9 cellular contexts compared by ENCODE assay signal in the genomic region with DNA sequence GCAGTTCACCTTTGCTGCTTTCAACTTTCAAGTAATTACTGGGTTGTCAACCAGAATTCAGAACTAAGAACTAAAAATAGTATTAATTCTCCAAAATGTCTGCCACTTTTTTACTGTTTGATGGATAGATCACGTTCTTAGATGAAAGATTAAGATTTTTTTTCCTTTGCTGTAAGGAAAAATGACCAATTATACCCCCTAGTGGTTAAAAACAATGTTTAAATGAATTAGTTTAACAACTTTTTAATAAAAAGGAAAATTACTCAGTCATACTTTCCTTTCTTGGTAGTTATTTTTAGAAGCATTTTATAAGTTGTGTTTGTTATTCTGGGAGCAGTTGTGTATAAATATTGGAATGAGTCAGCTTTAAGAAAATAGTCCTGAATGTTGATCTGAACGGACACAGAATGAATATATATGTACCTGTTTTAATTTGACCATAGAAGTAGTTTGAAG. TPM values are rescaled to one million over a fixed set of nuclear protein-coding genes. Genes with fewer than 3 reads are reported as not detected.
DNase-seq lines count a peak whose midpoint lies in the region; ATAC-seq, FAIRE-seq and TF ChIP-seq lines count a peak whose summit lies in the region.
"Had no signal": no experiment of that assay in that cellular context is flagged by ENCODE, and none has a peak within 500 bp of the region (broad histone marks: within the 10 kb centered on the region; RNA-seq: fewer than 3 reads in every experiment).

No MANE protein-coding gene starts in this region.

- no peaks in the 10 kb centered on the region for H3K9me2 ChIP-seq in Karpas-422 (replicated peaks; ENCODE audit: insufficient read depth, low read length)
- H3K9me2 ChIP-seq in GM23338 (ENCODE audit: insufficient read depth): no peaks in the 10 kb centered on the region

- ATAC-seq in K562 (no peak), HG02840 (IDR thresholded peaks at IDR 0.05; ENCODE audit: low FRiP score, unreplicated experiment) (no peak), GM23338 (no peak), HG03159 (IDR thresholded peaks at IDR 0.05; ENCODE audit: unreplicated experiment) (no peak)
- ATAC-seq in naive thymus-derived CD8-positive, alpha-beta T cell: no peak

- DNase-seq in CD1c-positive myeloid dendritic cell (ENCODE audit: extremely low spot score) (peak; percentile 53), Karpas-422 (peak; percentile 74), K562 (ENCODE audit: extremely low read depth in 1 of 4, low spot score in 3 of 4) (no peak), SK-N-DZ (ENCODE audit: low spot score) (no peak), GM23338 (ENCODE audit: low spot score) (no peak)
- DNase-seq in naive thymus-derived CD8-positive, alpha-beta T cell: peak in 3 of 10 donors; percentile 32 to 47 (median 39)
- DNase-seq: NCI-H510A had no signal

- H4K20me1 ChIP-seq in Karpas-422 (ENCODE audit: insufficient read depth, low read depth, low read length) (peaks cover 27% of the 10 kb centered on the region; the same call in 1 of the 2 replicates), K562 (replicated peaks; ENCODE audit: control insufficient read depth, insufficient read depth, low read length) (no peaks in the 10 kb centered on the region), GM23338 (replicated peaks; ENCODE audit: insufficient read depth) (peaks cover 13% of the 10 kb centered on the region)

- H2AFZ ChIP-seq in Karpas-422 (ENCODE audit: low read length) (no peak overlapping the region), K562 (ENCODE audit: low read depth, low read length) (no peak overlapping the region), GM23338 (no peak overlapping the region)

- H3K9ac ChIP-seq in Karpas-422 (ENCODE audit: low read length): peak overlapping the region; percentile 46
- H3K9ac ChIP-seq in K562 (ENCODE audit: insufficient read depth in 1 of 2, low read depth in 2 of 2, low read length in 2 of 2): no peak overlapping the region

- BruUV-seq in K562 (replicated peaks; lab: Mats Ljungman, UMichigan): no TSS peak

- WGBS in K562 (ENCODE audit: insufficient coverage, low coverage, missing lambda C conversion rate): 44% methylated on average over 2 of the region's 2 CpGs

- TF ChIP-seq CTCF in K562 (IDR thresholded peaks at IDR 0.05 in 2 of 3, conservative IDR thresholded peaks at IDR 0.05 in 1 of 3; ENCODE audit: insufficient read depth in 2 of 3, low read depth in 1 of 3, low read length in 3 of 3) (peak in 1 of 3 experiments; percentile 37; a peak in 2 of 6 replicates), GM23338 (conservative IDR thresholded peaks at IDR 0.05; ENCODE audit: low read depth in 2 of 2) (peak in 1 of 2 experiments; percentile 62; a peak in 2 of 4 replicates)

- H3K4me3 ChIP-seq in Karpas-422 (ENCODE audit: low read length): peak overlapping the region; percentile 85
- H3K4me3 ChIP-seq in K562: no peak overlapping the region
- H3K4me3 ChIP-seq in GM23338: no peak overlapping the region

- peaks cover 60% of the 10 kb centered on the region for H3K4me1 ChIP-seq in Karpas-422 (ENCODE audit: low read length)
- H3K4me1 ChIP-seq in K562 (replicated peaks in 1 of 2; ENCODE audit: control insufficient read depth in 2 of 2, insufficient read depth in 2 of 2, low read length in 2 of 2): peaks cover 4 to 5% of the 10 kb centered on the region in 2 experiments; a peak in 3 of 5 replicates
- H3K4me1 ChIP-seq in GM23338 (ENCODE audit: insufficient read depth): peaks cover 12% of the 10 kb centered on the region

- FAIRE-seq in K562 (lab: Jason Lieb, UNC): no peak

- H3K4me3 Mint-ChIP-seq in naive thymus-derived CD8-positive, alpha-beta T cell: peak overlapping the region in 9 of 10 donors; percentile 21 to 59 (median 44)
- H3K4me3 Mint-ChIP-seq in GM23338: no peak overlapping the region

- no peaks in the 10 kb centered on the region for H3F3A ChIP-seq in GM23338 (replicated peaks; ENCODE audit: low read depth)

- peak overlapping the region in 3 of 10 donors; percentile 0 to 82 (median 19) for H3K27ac Mint-ChIP-seq in naive thymus-derived CD8-positive, alpha-beta T cell
- no peak overlapping the region for H3K27ac Mint-ChIP-seq in GM23338

- in situ Hi-C loops in K562 (cut with MboI): no loop called here

- H3K36me3 ChIP-seq in Karpas-422 (ENCODE audit: insufficient read depth, low read length): peaks cover 23% of the 10 kb centered on the region
- H3K36me3 ChIP-seq in K562 (ENCODE audit: control insufficient read depth, insufficient read depth, low read length): peaks cover 46% of the 10 kb centered on the region; the same call in 2 of the 3 replicates
- peaks cover 7% of the 10 kb centered on the region for H3K36me3 ChIP-seq in GM23338 (ENCODE audit: insufficient read depth)

- intact Hi-C loops in K562 (cut with micrococcal nuclease): loop anchor here (2.0 kb wide), 1 partner anchor 63 kb away; no protein-coding TSS in a partner anchor

- H3K4me2 ChIP-seq in Karpas-422 (ENCODE audit: low read depth, low read length, poor library complexity, severe bottlenecking) (peak overlapping the region; percentile 98), K562 (ENCODE audit: insufficient read depth, low read length) (no peak overlapping the region), GM23338 (no peak overlapping the region)

- H3K27me3 ChIP-seq in Karpas-422 (ENCODE audit: low read length): no peaks in the 10 kb centered on the region
- H3K27me3 ChIP-seq in K562 (ENCODE audit: control insufficient read depth in 2 of 2, insufficient read depth in 2 of 2, low read length in 2 of 2): no peaks in the 10 kb centered on the region
- H3K27me3 ChIP-seq in GM23338 (ENCODE audit: insufficient read depth): no peaks in the 10 kb centered on the region

- no peak for TF ChIP-seq EP300 in K562 (IDR thresholded peaks at IDR 0.05; ENCODE audit: low read length)

- no peaks in the 10 kb centered on the region for H3K9me3 ChIP-seq in Karpas-422 (ENCODE audit: low read length)
- H3K9me3 ChIP-seq in K562 (replicated peaks; ENCODE audit: control insufficient read depth, insufficient read depth, low read depth, low read length): peaks cover 10% of the 10 kb centered on the region

- peaks cover 0 to 2% (median 0%) of the 10 kb centered on the region in 5 donors for H3K27me3 Mint-ChIP-seq in naive thymus-derived CD8-positive, alpha-beta T cell
- peaks cover 8% of the 10 kb centered on the region for H3K27me3 Mint-ChIP-seq in GM23338 (ENCODE audit: insufficient read depth, low read depth, poor library complexity)

- POLR2A ChIA-PET in K562 (lab: Yijun Ruan, JAX): interaction anchor here (0.6 kb wide), 1 partner anchor 12 kb away, joined by 3 read pairs; no protein-coding TSS in a partner anchor
- POLR2A ChIA-PET in naive thymus-derived CD8-positive, alpha-beta T cell (lab: Charles Lee): no interaction called here

- CTCF ChIA-PET in K562 (lab: Yijun Ruan, JAX; ENCODE audit: low intra/inter-chr PET ratio): no interaction called here

- 0 out of 4 replicates have a peak, but pooled peaks of 1 of the 2 experiments have one; percentile 9 for TF ChIP-seq RAD21 in K562 (CRISPR knock-in tag; conservative IDR thresholded peaks at IDR 0.05 in 1 of 2, IDR thresholded peaks at IDR 0.05 in 1 of 2)

- H3K79me2 ChIP-seq in Karpas-422 (ENCODE audit: low read length) (peaks cover 94% of the 10 kb centered on the region), K562 (ENCODE audit: control insufficient read depth, insufficient read depth, low read length) (peaks cover 94% of the 10 kb centered on the region), GM23338 (replicated peaks; ENCODE audit: insufficient read depth) (peaks cover 92% of the 10 kb centered on the region)

- H3K4me1 Mint-ChIP-seq in naive thymus-derived CD8-positive, alpha-beta T cell: peaks cover 34 to 90% (median 73%) of the 10 kb centered on the region in 4 donors
- H3K4me1 Mint-ChIP-seq in GM23338: peaks cover 9% of the 10 kb centered on the region; the same call in 2 of the 3 replicates

- H3K27ac ChIP-seq in Karpas-422 (ENCODE audit: low read length): peak overlapping the region; percentile 88
- H3K27ac ChIP-seq in K562 (ENCODE audit: extremely low read depth, low read depth, low read length): no peak overlapping the region
- no peak overlapping the region for H3K27ac ChIP-seq in GM23338 (ENCODE audit: low read depth)

- peaks cover 0 to 9% (median 0%) of the 10 kb centered on the region in 9 donors for H3K9me3 Mint-ChIP-seq in naive thymus-derived CD8-positive, alpha-beta T cell
- peaks cover 30% of the 10 kb centered on the region for H3K9me3 Mint-ChIP-seq in GM23338

- no peak for TF ChIP-seq POLR2A in K562 (conservative IDR thresholded peaks at IDR 0.05)

- H3K36me3 Mint-ChIP-seq in naive thymus-derived CD8-positive, alpha-beta T cell: peaks cover 21 to 42% (median 25%) of the 10 kb centered on the region in 3 donors
- peaks cover 43% of the 10 kb centered on the region for H3K36me3 Mint-ChIP-seq in GM23338 (ENCODE audit: low read depth)

- no peaks in the 10 kb centered on the region for H3K9me1 ChIP-seq in K562 (ENCODE audit: control insufficient read depth, insufficient read depth, low read length)

TF ChIP-seq in GM23338, 12 proteins besides CTCF, POLR2A, EP300 and RAD21 (continues in another document):
- TF ChIP-seq CREB1 (CRISPR knock-in tag; IDR thresholded peaks at IDR 0.05; ENCODE audit: low read depth): no peak

RNA-seq across cellular contexts. Expression of a gene that starts 4.6 kb away (rescaled TPM):
- total RNA-seq in Karpas-422 (2014; rRNA removed; shearing (Covaris generic); ENCODE audit: low replicate concordance): 68.2 and 134 TPM in 2 replicates
- 44.3 and 93.1 TPM in 2 replicates for total RNA-seq in K562 (2011; cell fraction: chromatin; rRNA removed; ENCODE audit: low replicate concordance)
- 55.4 and 57.6 TPM in 2 replicates for total RNA-seq in K562 (2011; cell fraction: nucleolus; rRNA removed)
- 78.2 and 80.8 TPM in 2 replicates for total RNA-seq in K562 (2011; cell fraction: nucleoplasm; rRNA removed)
- total RNA-seq in K562 (2014; rRNA removed) (44.0 and 48.2 TPM in 2 replicates), K562 (2014; rRNA removed; fragmentation: Illumina TruSeq; extraction: Trizol) (83.2 and 93.2 TPM in 2 replicates), K562 (2015; rRNA removed; fragmentation: Illumina TruSeq; extraction: Trizol) (78.7 and 79.0 TPM in 2 replicates), K562 (2021) (55.1 and 56.4 TPM in 2 replicates)
- polyA plus RNA-seq in K562 (2011; rRNA removed) (57.0 and 67.4 TPM in 2 replicates), K562 (2014; fragmentation: Illumina TruSeq; extraction: Trizol) (56.4 and 61.3 TPM in 2 replicates), K562 (2014; fragmentation: Nextera tagmentation; extraction: Ambion mirVana) (10 to 100 TPM; 23.3 to 32.2 TPM), K562 (2014; rRNA removed) (39.0 and 45.0 TPM in 2 replicates), GM23338 (2016; fragmentation: Nextera tagmentation; extraction: Ambion mirVana) (49.4 and 50.5 TPM in 2 replicates)
- 20.7 and 47.6 TPM in 2 replicates for polyA plus RNA-seq in K562 (2011; cell fraction: cytosol; rRNA removed)
- 15.2 and 27.8 TPM in 2 replicates for polyA plus RNA-seq in K562 (2011; cell fraction: nucleus; rRNA removed)
- polyA plus RNA-seq in K562 (2012): 52.3 and 58.9 TPM in 2 replicates
- 95.9 and 107 TPM in 2 replicates for polyA minus RNA-seq in K562 (2011; rRNA and poly(A)+ RNA removed)
- 62.3 and 83.0 TPM in 2 replicates for polyA minus RNA-seq in K562 (2011; cell fraction: cytosol; rRNA and poly(A)+ RNA removed)
- 12.4 and 26.8 TPM in 2 replicates for polyA minus RNA-seq in K562 (2011; cell fraction: nucleus; rRNA and poly(A)+ RNA removed)
- total RNA-seq in naive thymus-derived CD8-positive, alpha-beta T cell: 10 to 100 TPM; 45.5 to 50.5 TPM
- 10 to 100 TPM; 41.5 to 57.4 (median 50.2) TPM for polyA plus RNA-seq in naive thymus-derived CD8-positive, alpha-beta T cell
- 84.4 and 87.0 TPM in 2 replicates for polyA plus RNA-seq in SK-N-DZ (2014; cell fraction: cytosol; rRNA removed)
- polyA plus RNA-seq in SK-N-DZ (2014; cell fraction: nucleus; rRNA removed): 31.6 and 35.5 TPM in 2 replicates
- total RNA-seq in GM23338 (2014; rRNA removed; shearing (Covaris generic)): 115 and 140 TPM in 2 replicates

Comparison
In these comparisons a context has a peak if more than half of its experiments do, and no peak if none do; other contexts are left out.
1. DNase-seq: peak in CD1c-positive myeloid dendritic cell (single experiment) and Karpas-422 (single experiment); none in K562 (0 of 4), SK-N-DZ (single experiment) and GM23338 (single experiment).